ENCODE assay signal across 19 cellular contexts in the genomic region with DNA sequence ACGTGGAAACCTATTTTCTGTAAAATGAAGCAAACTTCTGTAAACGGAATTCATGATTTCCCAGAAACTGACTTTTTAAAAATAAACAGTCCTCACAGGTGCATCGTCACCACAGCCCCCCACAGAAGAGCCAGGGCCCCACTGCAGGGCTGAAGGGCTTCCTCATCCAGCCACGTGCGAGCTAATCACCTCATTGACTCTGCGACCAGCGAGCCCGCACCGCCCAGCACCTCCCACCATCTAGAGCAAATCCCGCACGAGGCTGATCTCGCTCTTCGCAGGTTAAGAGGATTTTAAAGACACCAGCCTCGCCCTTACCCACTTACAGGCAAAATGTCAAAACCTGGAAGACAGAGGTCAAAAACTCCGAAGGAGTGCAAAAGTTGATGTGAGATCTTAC. TPM values are rescaled to one million over a fixed set of nuclear protein-coding genes. Genes with fewer than 3 reads are reported as not detected.
DNase-seq lines count a peak whose midpoint lies in the region; ATAC-seq, FAIRE-seq and TF ChIP-seq lines count a peak whose summit lies in the region.
"Had no signal": no experiment of that assay in that cellular context is flagged by ENCODE, and none has a peak within 500 bp of the region (broad histone marks: within the 10 kb centered on the region; RNA-seq: fewer than 3 reads in every experiment).

No MANE protein-coding gene starts in this region.

- peaks cover 11% of the 10 kb centered on the region for H3K79me2 ChIP-seq in OCI-LY1 (ENCODE audit: insufficient read depth, low read length)
- peaks cover 5% of the 10 kb centered on the region for H3K79me2 ChIP-seq in trophoblast cell (ENCODE audit: control insufficient read depth, insufficient read depth, low read length, poor library complexity)

- no peak overlapping the region for H2AK5ac ChIP-seq in trophoblast cell (ENCODE audit: low read length)

- no peak overlapping the region for H3K14ac ChIP-seq in trophoblast cell (ENCODE audit: low read length)

- H3K9me3 Mint-ChIP-seq in activated T-cell treated with anti-CD3 and anti-CD28 coated beads, Interleukin-2, amount 50 U/mL, for 4 hours, result no peaks in the 10 kb centered on the region
- H3K9me3 Mint-ChIP-seq in endothelial cell (ENCODE audit: unreplicated experiment), result no peaks in the 10 kb centered on the region
- H3K9me3 Mint-ChIP-seq: activated CD4-positive, alpha-beta memory T cell treated with anti-CD3 and anti-CD28 coated beads, Interleukin-2, amount 10 ng/mL, durations not matched to agents 7 days and 5 days had no signal

- no peaks in the 10 kb centered on the region for H4K20me1 ChIP-seq in OCI-LY1 (ENCODE audit: insufficient read depth, low read length)

- H2BK12ac ChIP-seq in trophoblast cell (ENCODE audit: low read length), result no peak overlapping the region

- no peak for ATAC-seq in activated T-cell treated with anti-CD3 and anti-CD28 coated beads, Interleukin-2, amount 50 U/mL, for 4 hours
- ATAC-seq in GM21526 (IDR thresholded peaks at IDR 0.05; ENCODE audit: low FRiP score, unreplicated experiment), result no peak
- ATAC-seq: A549 had no signal

- H3K9ac ChIP-seq in OCI-LY1 (ENCODE audit: low read length) (peak overlapping the region; percentile 90), trophoblast cell (ENCODE audit: low read length) (no peak overlapping the region)

- H3K18ac ChIP-seq in trophoblast cell (ENCODE audit: low read length), result no peak overlapping the region

- no CpG with 5 or more reads among the region's 15 CpGs for WGBS in trophoblast cell (ENCODE audit: extremely low coverage, insufficient coverage, insufficient read length)
- WGBS in testis, 2 donors, result 66 to 83% methylated on average over 15 of the region's 15 CpGs

- H3F3A ChIP-seq in OCI-LY1 (ENCODE audit: insufficient read depth, low read length), result no peaks in the 10 kb centered on the region

- H4K91ac ChIP-seq in trophoblast cell (ENCODE audit: low read depth, low read length), result no peak overlapping the region

- H2AFZ ChIP-seq in OCI-LY1 (ENCODE audit: low read length) (no peak overlapping the region), trophoblast cell (ENCODE audit: insufficient read depth, low read length, poor library complexity) (no peak overlapping the region)

- H3K9me3 ChIP-seq in OCI-LY1 (ENCODE audit: low read length) (no peaks in the 10 kb centered on the region), trophoblast cell (ENCODE audit: insufficient read depth, low read depth, low read length) (peaks cover 5% of the 10 kb centered on the region), testis (no peaks in the 10 kb centered on the region)
- H3K9me3 ChIP-seq: A549, esophagus squamous epithelium had no signal

- H2BK5ac ChIP-seq in trophoblast cell (ENCODE audit: low read depth, low read length, poor library complexity), result no peak overlapping the region

- no peaks in the 10 kb centered on the region for H3K79me1 ChIP-seq in trophoblast cell (ENCODE audit: low read length)

- H3K4me1 Mint-ChIP-seq in activated T-cell treated with anti-CD3 and anti-CD28 coated beads, Interleukin-2, amount 50 U/mL, for 4 hours (ENCODE audit: low read depth), result peaks cover 27% of the 10 kb centered on the region
- H3K4me1 Mint-ChIP-seq in endothelial cell (ENCODE audit: unreplicated experiment), result peaks cover 23% of the 10 kb centered on the region

- no peak overlapping the region for H4K8ac ChIP-seq in trophoblast cell (ENCODE audit: low read depth, low read length)

- H3K23ac ChIP-seq in trophoblast cell (ENCODE audit: low read length), result no peak overlapping the region

- FAIRE-seq in GM12891 (lab: Jason Lieb, UNC), result no peak
- FAIRE-seq: A549 had no signal

- TF ChIP-seq POLR2A in GM12891 (IDR thresholded peaks at IDR 0.05; ENCODE audit: low read depth, low read length) (no peak), testis (IDR thresholded peaks at IDR 0.05) (no peak)

- H3K4me3 ChIP-seq in OCI-LY1 (ENCODE audit: low read depth, low read length, poor library complexity, severe bottlenecking) (peak overlapping the region; percentile 83), trophoblast cell (ENCODE audit: low read depth, low read length) (no peak overlapping the region), testis (no peak overlapping the region)
- H3K4me3 ChIP-seq: A549 had no signal

- H3K4me2 ChIP-seq in OCI-LY1 (ENCODE audit: low read length), result peak overlapping the region; percentile 65
- H3K4me2 ChIP-seq in trophoblast cell (ENCODE audit: low read length), result no peak overlapping the region
- H3K4me2 ChIP-seq: A549 had no signal

- DNase-seq in activated T-cell treated with anti-CD3 and anti-CD28 coated beads, Interleukin-2, amount 50 U/mL, for 4 hours, result no peak
- DNase-seq in activated T-cell treated with anti-CD3 and anti-CD28 coated beads, Interleukin-2, amount 50 U/mL, for 48 hours, result no peak
- DNase-seq in endothelial cell (ENCODE audit: low spot score) (no peak), trophoblast cell (no peak), GM12891 (ENCODE audit: insufficient read length, low spot score) (no peak), testis (no peak)
- DNase-seq: activated CD4-positive, alpha-beta memory T cell treated with anti-CD3 and anti-CD28 coated beads, Interleukin-2, amount 10 ng/mL, durations not matched to agents 7 days and 5 days; esophagus squamous epithelium; hypothalamus; NCI-H2029; NCI-H748 treated with DMSO at 0.1 percent for 48 hours; occipital lobe; RPMI8226; substantia nigra; T1000 had no signal

- no peak overlapping the region for H4K12ac ChIP-seq in trophoblast cell (ENCODE audit: low read depth, low read length)

- peaks cover 3% of the 10 kb centered on the region for H3K36me3 Mint-ChIP-seq in activated T-cell treated with anti-CD3 and anti-CD28 coated beads, Interleukin-2, amount 50 U/mL, for 4 hours (ENCODE audit: insufficient read depth)
- H3K36me3 Mint-ChIP-seq in endothelial cell (ENCODE audit: low read depth, unreplicated experiment), result peaks cover 20% of the 10 kb centered on the region

- intact Hi-C loops in testis (cut with DNase I; ENCODE audit: low total_unique reads), result no loop called here

- peaks cover 65% of the 10 kb centered on the region for H3K4me1 ChIP-seq in OCI-LY1 (ENCODE audit: insufficient read depth, low read length, severe bottlenecking)
- peaks cover 6 to 18% of the 10 kb centered on the region in 2 experiments for H3K4me1 ChIP-seq in trophoblast cell (ENCODE audit: control insufficient read depth in 1 of 2, insufficient read depth in 2 of 2, low read length in 2 of 2)
- peaks cover 10% of the 10 kb centered on the region for H3K4me1 ChIP-seq in testis

- TF ChIP-seq CTCF in OCI-LY1 (IDR thresholded peaks at IDR 0.05; ENCODE audit: low read length) (no peak), endothelial cell (IDR thresholded peaks at IDR 0.05; ENCODE audit: unreplicated experiment) (no peak), testis (IDR thresholded peaks at IDR 0.05) (no peak)

- peak overlapping the region; percentile 34 for H3K4ac ChIP-seq in trophoblast cell (ENCODE audit: low read depth, low read length)

- H3K36me3 ChIP-seq in OCI-LY1 (ENCODE audit: insufficient read depth, low read length), result peaks cover 10% of the 10 kb centered on the region
- H3K36me3 ChIP-seq in trophoblast cell (ENCODE audit: control insufficient read depth in 1 of 2, insufficient read depth in 2 of 2, low read length in 2 of 2), result peaks cover 0 to 2% of the 10 kb centered on the region in 2 experiments
- H3K36me3 ChIP-seq in testis (ENCODE audit: low read depth, missing control alignments), result no peaks in the 10 kb centered on the region
- H3K36me3 ChIP-seq: esophagus squamous epithelium had no signal

- H2BK120ac ChIP-seq in trophoblast cell (ENCODE audit: insufficient read depth, low read length, poor library complexity), result no peak overlapping the region

- H3K27ac ChIP-seq in OCI-LY1 (ENCODE audit: low read depth, low read length, poor library complexity, severe bottlenecking) (peak overlapping the region; percentile 97), trophoblast cell (ENCODE audit: low read depth, low read length) (no peak overlapping the region), testis (no peak overlapping the region)
- H3K27ac ChIP-seq: A549, esophagus squamous epithelium, HL-60 had no signal

- peaks cover 39% of the 10 kb centered on the region for H3K27me3 Mint-ChIP-seq in activated T-cell treated with anti-CD3 and anti-CD28 coated beads, Interleukin-2, amount 50 U/mL, for 4 hours (ENCODE audit: low read depth)
- H3K27me3 Mint-ChIP-seq in endothelial cell (ENCODE audit: unreplicated experiment), result peaks cover 16% of the 10 kb centered on the region

- no peak overlapping the region for H3K27ac Mint-ChIP-seq in endothelial cell (ENCODE audit: unreplicated experiment)
- H3K27ac Mint-ChIP-seq: activated CD4-positive, alpha-beta memory T cell treated with anti-CD3 and anti-CD28 coated beads, Interleukin-2, amount 10 ng/mL, durations not matched to agents 7 days and 5 days had no signal

- peak overlapping the region; percentile 69 for H3K4me3 Mint-ChIP-seq in activated T-cell treated with anti-CD3 and anti-CD28 coated beads, Interleukin-2, amount 50 U/mL, for 4 hours
- peak overlapping the region; percentile 82 for H3K4me3 Mint-ChIP-seq in endothelial cell (ENCODE audit: unreplicated experiment)
- H3K4me3 Mint-ChIP-seq: activated CD4-positive, alpha-beta memory T cell treated with anti-CD3 and anti-CD28 coated beads, Interleukin-2, amount 10 ng/mL, durations not matched to agents 7 days and 5 days had no signal

- H3K9me2 ChIP-seq in OCI-LY1 (ENCODE audit: low read depth, low read length), result no peaks in the 10 kb centered on the region

- peaks cover 5% of the 10 kb centered on the region; the same call in 1 of the 2 replicates for H3K27me3 ChIP-seq in OCI-LY1 (ENCODE audit: insufficient read depth, low read length)
- H3K27me3 ChIP-seq in trophoblast cell (ENCODE audit: insufficient read depth, low read length), result peaks cover 9% of the 10 kb centered on the region
- H3K27me3 ChIP-seq in testis, result no peaks in the 10 kb centered on the region

TF ChIP-seq in GM12891, 5 proteins besides CTCF, POLR2A, EP300 and RAD21 (continues in another document):
- TF ChIP-seq SPI1 (IDR thresholded peaks at IDR 0.05; ENCODE audit: low read depth, low read length), result no peak
- TF ChIP-seq POU2F2 (IDR thresholded peaks at IDR 0.05; ENCODE audit: low read depth, low read length), result no peak
- no peak for TF ChIP-seq TAF1 (IDR thresholded peaks at IDR 0.05; ENCODE audit: low read depth, low read length)
- no peak for TF ChIP-seq POLR2AphosphoS5 (IDR thresholded peaks at IDR 0.05; ENCODE audit: low read depth, low read length)

RNA-seq across cellular contexts. Expression of gene PPP2R3B, which starts 14.8 kb away (rescaled TPM):
- 10 to 100 TPM; 29.0 to 47.6 (median 30.3) TPM for total RNA-seq in activated T-cell treated with anti-CD3 and anti-CD28 coated beads, Interleukin-2, amount 50 U/mL, for 4 hours
- total RNA-seq in endothelial cell (ENCODE audit: unreplicated experiment) (44.0 TPM), testis (100 to 1,000 TPM in 1 of 2 donors, 10 to 100 TPM in 1; 89.6 to 108 TPM)
- 29.5 and 31.3 TPM in 2 replicates for polyA plus RNA-seq in trophoblast cell (2013)
- polyA plus RNA-seq in GM12891 (2012; ENCODE audit: low read depth, missing spikeins), result 12.9 TPM
- 28.3 TPM for polyA plus RNA-seq in testis (ENCODE audit: insufficient read depth, low read depth, low replicate concordance)

RNA-seq across cellular contexts. Expression of gene GTPBP6, which starts 53.3 kb away (rescaled TPM):
- 100 to 1,000 TPM; 123 to 142 (median 134) TPM for total RNA-seq in activated T-cell treated with anti-CD3 and anti-CD28 coated beads, Interleukin-2, amount 50 U/mL, for 4 hours
- total RNA-seq in endothelial cell (ENCODE audit: unreplicated experiment), result 47.2 TPM
- 30.2 and 30.6 TPM in 2 replicates for polyA plus RNA-seq in trophoblast cell (2013)
- polyA plus RNA-seq in GM12891 (2012; ENCODE audit: low read depth, missing spikeins), result 29.7 TPM
- 10 to 100 TPM; 43.8 to 74.3 TPM for total RNA-seq in testis
- polyA plus RNA-seq in testis (ENCODE audit: insufficient read depth, low read depth, low replicate concordance), result 38.0 TPM
